ENCODE assay signal across 19 cellular contexts in genomic region chr5:88663793-88664216, GRCh38.
DNase-seq lines count a peak whose midpoint lies in the region; ATAC-seq lines count a peak whose summit lies in the region.
"Had no signal": no experiment of that assay in that cellular context is flagged by ENCODE, and none has a peak within 500 bp of the region (broad histone marks: within the 10 kb centered on the region; RNA-seq: fewer than 3 reads in every experiment).

No MANE protein-coding gene starts in this region.

- peaks cover 13 to 42% (median 21%) of the 10 kb centered on the region in 5 donors for H3K9me3 Mint-ChIP-seq in CD8-positive, alpha-beta memory T cell
- H3K9me3 Mint-ChIP-seq in activated CD4-positive, alpha-beta T cell treated with anti-CD3 and anti-CD28 coated beads for 36 hours (ENCODE audit: low read depth), result peaks cover 7% of the 10 kb centered on the region
- H3K9me3 Mint-ChIP-seq: T-helper 2 cell treated with Interferon-gamma antibody and Interleukin-4, amounts not matched to agents 5 μg/mL and 100 μg/mL, for 36 hours; type B pancreatic cell had no signal

- H3K27ac Mint-ChIP-seq in CD8-positive, alpha-beta memory T cell, result no peak overlapping the region
- no peak overlapping the region for H3K27ac Mint-ChIP-seq in activated CD4-positive, alpha-beta T cell treated with anti-CD3 and anti-CD28 coated beads for 36 hours
- H3K27ac Mint-ChIP-seq: T-helper 2 cell treated with Interferon-gamma antibody and Interleukin-4, amounts not matched to agents 5 μg/mL and 100 μg/mL, for 36 hours; type B pancreatic cell had no signal

- DNase-seq in NCI-H748 (lab: John Stamatoyannopoulos, UW; ENCODE audit: unreplicated experiment), result peak; percentile 29
- no peak for DNase-seq in NCI-H748 treated with DMSO at 0.1 percent for 48 hours (lab: John Stamatoyannopoulos, UW)
- no peak for DNase-seq in NCI-H2171 treated with DMSO at 0.1 percent for 48 hours (lab: John Stamatoyannopoulos, UW)
- no peak for DNase-seq in CD8-positive, alpha-beta memory T cell
- DNase-seq in activated CD4-positive, alpha-beta T cell treated with anti-CD3 and anti-CD28 coated beads for 36 hours, result no peak
- DNase-seq: 8988T, adrenal gland, foreskin fibroblast, Karpas-422, lower lobe of right lung, NCI-H2227 treated with DMSO at 0.1 percent for 48 hours, OCI-M1 had no signal

- POLR2A ChIA-PET in CD8-positive, alpha-beta memory T cell (lab: Charles Lee), result no interaction called here
- POLR2A ChIA-PET in activated CD4-positive, alpha-beta T cell treated with anti-CD3 and anti-CD28 coated beads for 36 hours (lab: Charles Lee), result no interaction called here

- H3K4me1 ChIP-seq in iPS-18a (ENCODE audit: control insufficient read depth, low read depth, low read length), result peaks cover 84% of the 10 kb centered on the region
- H3K4me1 ChIP-seq in CD8-positive, alpha-beta memory T cell (ENCODE audit: insufficient read depth, low read length), result peaks cover 16% of the 10 kb centered on the region

- H3K27ac ChIP-seq in angular gyrus (ENCODE audit: low read depth, low read length), result peak overlapping the region; percentile 42
- H3K27ac ChIP-seq in iPS-18a (ENCODE audit: low read length), result no peak overlapping the region
- peak overlapping the region; percentile 28 for H3K27ac ChIP-seq in temporal lobe (ENCODE audit: low read depth, low read length)
- H3K27ac ChIP-seq in CD8-positive, alpha-beta memory T cell (ENCODE audit: low read depth, low read length), result no peak overlapping the region
- H3K27ac ChIP-seq: adrenal gland; BLaER1 treated with 17β-estradiol and CSF1 and Interleukin-3, amounts not matched to agents 10 nM and 100 nM; lower lobe of right lung; SJCRH30 had no signal

- peaks cover 0 to 2% (median 0%) of the 10 kb centered on the region in 3 donors for H3K36me3 Mint-ChIP-seq in CD8-positive, alpha-beta memory T cell
- no peaks in the 10 kb centered on the region for H3K36me3 Mint-ChIP-seq in activated CD4-positive, alpha-beta T cell treated with anti-CD3 and anti-CD28 coated beads for 36 hours (ENCODE audit: low read depth)
- H3K36me3 Mint-ChIP-seq: type B pancreatic cell had no signal

- peak overlapping the region; percentile 10 for H3K4me3 ChIP-seq in iPS-18a (ENCODE audit: low read length)
- no peak overlapping the region for H3K4me3 ChIP-seq in CD8-positive, alpha-beta memory T cell (ENCODE audit: low read length)
- H3K4me3 ChIP-seq: adrenal gland; BLaER1 treated with 17β-estradiol and CSF1 and Interleukin-3, amounts not matched to agents 10 nM and 100 nM; lower lobe of right lung; SJCRH30 had no signal

- peaks cover 37 to 42% (median 42%) of the 10 kb centered on the region in 3 donors for H3K4me1 Mint-ChIP-seq in CD8-positive, alpha-beta memory T cell
- peaks cover 35% of the 10 kb centered on the region for H3K4me1 Mint-ChIP-seq in activated CD4-positive, alpha-beta T cell treated with anti-CD3 and anti-CD28 coated beads for 36 hours

- no peak overlapping the region for H3K9ac ChIP-seq in iPS-18a (ENCODE audit: low read length)
- H3K9ac ChIP-seq: BLaER1 treated with 17β-estradiol and CSF1 and Interleukin-3, amounts not matched to agents 10 nM and 100 nM had no signal

- H3K36me3 ChIP-seq in iPS-18a (ENCODE audit: control insufficient read depth, low read depth, low read length), result no peaks in the 10 kb centered on the region
- no peaks in the 10 kb centered on the region for H3K36me3 ChIP-seq in CD8-positive, alpha-beta memory T cell (ENCODE audit: insufficient read depth, low read length)
- H3K36me3 ChIP-seq: adrenal gland; BLaER1 treated with 17β-estradiol and CSF1 and Interleukin-3, amounts not matched to agents 10 nM and 100 nM; lower lobe of right lung had no signal

- H3K9me3 ChIP-seq in iPS-18a (ENCODE audit: control insufficient read depth, low read depth, low read length), result no peaks in the 10 kb centered on the region
- peaks cover 5% of the 10 kb centered on the region for H3K9me3 ChIP-seq in CD8-positive, alpha-beta memory T cell (ENCODE audit: low read length)
- H3K9me3 ChIP-seq: adrenal gland, lower lobe of right lung, SJCRH30 had no signal

- no peak overlapping the region for H3K4me3 Mint-ChIP-seq in CD8-positive, alpha-beta memory T cell
- H3K4me3 Mint-ChIP-seq in activated CD4-positive, alpha-beta T cell treated with anti-CD3 and anti-CD28 coated beads for 36 hours, result no peak overlapping the region
- H3K4me3 Mint-ChIP-seq: T-helper 2 cell treated with Interferon-gamma antibody and Interleukin-4, amounts not matched to agents 5 μg/mL and 100 μg/mL, for 36 hours; type B pancreatic cell had no signal

- no peak for ATAC-seq in activated CD4-positive, alpha-beta T cell treated with anti-CD3 and anti-CD28 coated beads for 36 hours
- ATAC-seq: lower lobe of right lung had no signal

- intact Hi-C loops in activated CD4-positive, alpha-beta T cell treated with anti-CD3 and anti-CD28 coated beads for 36 hours (cut with DNase I, micrococcal nuclease), result loop anchor here in 1 of 2 experiments (5.0 kb wide), 1 partner anchor 397 kb away; the partner anchor contains the start of gene TMEM161B

- H3K27me3 ChIP-seq in iPS-18a (ENCODE audit: control insufficient read depth, insufficient read depth, low read length), result peaks cover 97% of the 10 kb centered on the region
- H3K27me3 ChIP-seq in CD8-positive, alpha-beta memory T cell (ENCODE audit: insufficient read depth, low read length, poor library complexity, severe bottlenecking), result peaks cover 52% of the 10 kb centered on the region
- H3K27me3 ChIP-seq: adrenal gland, SJCRH30 had no signal

- CTCF ChIA-PET in CD8-positive, alpha-beta memory T cell (lab: Charles Lee), result no interaction called here
- CTCF ChIA-PET in activated CD4-positive, alpha-beta T cell treated with anti-CD3 and anti-CD28 coated beads for 36 hours (lab: Charles Lee), result interaction anchor here (1.4 kb wide), 1 partner anchor 27 kb away, joined by 6 read pairs; no protein-coding TSS in a partner anchor

- H3K27me3 Mint-ChIP-seq in CD8-positive, alpha-beta memory T cell, result peaks cover 76 to 90% of the 10 kb centered on the region in 2 donors
- peaks cover 68% of the 10 kb centered on the region for H3K27me3 Mint-ChIP-seq in activated CD4-positive, alpha-beta T cell treated with anti-CD3 and anti-CD28 coated beads for 36 hours

Comparison
In these comparisons a context has a peak if more than half of its experiments do, and no peak if none do; other contexts are left out.
1. H3K27ac ChIP-seq: peak in angular gyrus (single experiment) and temporal lobe (single experiment); none in iPS-18a (single experiment) and CD8-positive, alpha-beta memory T cell (single experiment).